ENCODE assay signal across 8 cellular contexts in genomic region chr7:102424787-102425218, GRCh38. TPM values are rescaled to one million over a fixed set of nuclear protein-coding genes. Genes with fewer than 3 reads are reported as not detected.
DNase-seq lines count a peak whose midpoint lies in the region; ATAC-seq and TF ChIP-seq lines count a peak whose summit lies in the region.

No MANE protein-coding gene starts in this region.

- no peaks in the 10 kb centered on the region for H3K9me3 ChIP-seq in left ventricle myocardium inferior (replicated peaks)
- no peaks in the 10 kb centered on the region for H3K9me3 ChIP-seq in duodenal mucosa (ENCODE audit: control insufficient read depth in 1 of 2, low read length in 2 of 2)
- H3K9me3 ChIP-seq in transverse colon: no peaks in the 10 kb centered on the region

- peak overlapping the region in 1 of 2 donors; percentile 69 for H3K9ac ChIP-seq in duodenal mucosa (ENCODE audit: low read depth in 1 of 2, low read length in 2 of 2)

- H3K4me3 ChIP-seq in left ventricle myocardium inferior (no peak overlapping the region), duodenal mucosa (ENCODE audit: low read depth in 1 of 2, low read length in 2 of 2) (peak overlapping the region in 1 of 2 donors; percentile 50), transverse colon (no peak overlapping the region)

- in situ Hi-C loops in transverse colon (cut with MboI; ENCODE audit: low pct_ligation_motif_present in 1 of 4, low pct_unique_long_range_greater_than_20kb in 1 of 4, low sequenced_read_pairs in 3 of 4): no loop called here

- TF ChIP-seq EP300 in transverse colon (IDR thresholded peaks at IDR 0.05; ENCODE audit: low read depth): no peak

- intact Hi-C loops in Right ventricle myocardium superior (cut with DNase I): no loop called here
- intact Hi-C loops in left ventricle myocardium inferior (cut with micrococcal nuclease): no loop called here
- intact Hi-C loops in transverse colon (cut with DNase I; ENCODE audit: low total_unique reads): no loop called here

- H3K4me1 ChIP-seq in left ventricle myocardium inferior (no peaks in the 10 kb centered on the region), duodenal mucosa (ENCODE audit: control insufficient read depth in 1 of 2, insufficient read depth in 2 of 2, low read length in 2 of 2) (peaks cover 15 to 37% of the 10 kb centered on the region in 2 donors), transverse colon (peaks cover 0 to 4% (median 2%) of the 10 kb centered on the region in 4 donors)

- TF ChIP-seq CTCF in left ventricle myocardium inferior (IDR thresholded peaks at IDR 0.05; ENCODE audit: borderline replicate concordance): no peak
- TF ChIP-seq CTCF in transverse colon (IDR thresholded peaks at IDR 0.05): no peak

- no peaks in the 10 kb centered on the region for H3K27me3 ChIP-seq in left ventricle myocardium inferior (ENCODE audit: low read depth)
- H3K27me3 ChIP-seq in duodenal mucosa (ENCODE audit: control insufficient read depth in 1 of 2, insufficient read depth in 2 of 2, low read length in 2 of 2): no peaks in the 10 kb centered on the region
- H3K27me3 ChIP-seq in transverse colon: no peaks in the 10 kb centered on the region

- H3K27ac ChIP-seq in left ventricle myocardium inferior (replicated peaks) (no peak overlapping the region), duodenal mucosa (ENCODE audit: low read depth, low read length) (peak overlapping the region; percentile 92), transverse colon (peak overlapping the region; percentile 69 to 83 (median 77))

- DNase-seq in Right ventricle myocardium superior: peak; percentile 43
- no peak for DNase-seq in left ventricle myocardium inferior
- DNase-seq in MV-4-11 (lab: John Stamatoyannopoulos, UW): peak; percentile 86
- DNase-seq in transverse colon: peak; percentile 59
- DNase-seq in SHP77 (lab: John Stamatoyannopoulos, UW): no peak
- no peak for DNase-seq in ecto neural progenitor cell (ENCODE audit: low spot score)
- DNase-seq in activated gamma-delta T cell (lab: John Stamatoyannopoulos, UW): no peak

- ATAC-seq in Right ventricle myocardium superior (ENCODE audit: poor library complexity): no peak

- 50 to 74% methylated on average over 1 to 13 of the region's 13 CpGs for WGBS in transverse colon (ENCODE audit: low coverage in 1 of 2), 2 donors

- no peak for TF ChIP-seq POLR2A in transverse colon (IDR thresholded peaks at IDR 0.05)

- H3K36me3 ChIP-seq in left ventricle myocardium inferior: peaks cover 57% of the 10 kb centered on the region
- H3K36me3 ChIP-seq in duodenal mucosa (ENCODE audit: control insufficient read depth in 1 of 2, insufficient read depth in 2 of 2, low read length in 2 of 2): peaks cover 5 to 44% of the 10 kb centered on the region in 2 donors
- peaks cover 0 to 21% (median 0%) of the 10 kb centered on the region in 4 donors for H3K36me3 ChIP-seq in transverse colon

RNA-seq across cellular contexts. Expression of gene ORAI2, which starts 8.6 kb away (rescaled TPM):
- total RNA-seq in Right ventricle myocardium superior (4.3 TPM), left ventricle myocardium inferior (2.6 TPM), transverse colon (10 to 100 TPM in 2 of 4 donors, 1 to 10 TPM in 2; 3.1 to 99.9 (median 11.0) TPM)

RNA-seq across cellular contexts. Expression of gene PRKRIP1, which starts 28.6 kb away (rescaled TPM):
- total RNA-seq in Right ventricle myocardium superior (9.8 TPM), left ventricle myocardium inferior (11.1 TPM), transverse colon (10 to 100 TPM; 24.8 to 97.3 (median 33.6) TPM)

RNA-seq across cellular contexts. Expression of gene ALKBH4, which starts 39.9 kb away (rescaled TPM):
- total RNA-seq in Right ventricle myocardium superior (5.3 TPM), left ventricle myocardium inferior (6.0 TPM), transverse colon (10 to 100 TPM in 2 of 4 donors, 1 to 10 TPM in 2; 1.8 to 21.3 (median 14.0) TPM)

RNA-seq across cellular contexts. Expression of gene LRWD1, which starts 40.0 kb away (rescaled TPM):
- total RNA-seq in Right ventricle myocardium superior (9.7 TPM), left ventricle myocardium inferior (11.2 TPM), transverse colon (10 to 100 TPM; 15.7 to 45.6 (median 18.4) TPM)

RNA-seq across cellular contexts. Expression of gene POLR2J, which starts 53.9 kb away (rescaled TPM):
- total RNA-seq in Right ventricle myocardium superior (51.3 TPM), left ventricle myocardium inferior (55.8 TPM), transverse colon (10 to 100 TPM in 2 of 4 donors, 1 to 10 TPM in 2; 5.4 to 30.3 (median 15.0) TPM)

Comparison
In these comparisons a context has a peak if more than half of its experiments do, and no peak if none do; other contexts are left out.
1. DNase-seq: peak in Right ventricle myocardium superior (single experiment), MV-4-11 (single experiment) and transverse colon (single experiment); none in left ventricle myocardium inferior (single experiment), SHP77 (0 of 2), ecto neural progenitor cell (single experiment) and activated gamma-delta T cell (single experiment).